In the genomic region with DNA sequence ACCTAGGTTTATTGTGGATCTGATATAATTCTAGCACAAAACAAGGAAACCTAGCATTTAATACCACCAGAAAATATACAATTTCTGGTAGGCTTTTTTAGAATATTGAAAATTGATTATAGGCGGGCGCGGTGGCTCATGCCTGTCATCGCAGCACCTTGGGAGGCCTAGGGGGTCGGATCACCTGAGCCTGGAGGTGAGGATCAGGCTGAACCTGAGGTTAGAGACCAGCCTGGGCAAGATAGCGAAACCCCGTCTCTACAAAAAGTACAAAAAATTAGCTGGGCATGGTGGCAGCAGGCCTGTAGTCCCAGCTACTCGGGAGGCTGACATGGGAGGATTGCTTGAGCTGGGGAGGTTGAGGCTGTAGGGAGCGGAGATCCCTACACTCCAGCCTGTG, we compare ENCODE assay signal across 8 cellular contexts. TPM values are rescaled to one million over a fixed set of nuclear protein-coding genes. Genes with fewer than 3 reads are reported as not detected.
DNase-seq lines count a peak whose midpoint lies in the region; ATAC-seq and TF ChIP-seq lines count a peak whose summit lies in the region.

No MANE protein-coding gene starts in this region.

- peak; percentile 36 for DNase-seq in GM12865 (ENCODE audit: low read depth)
- no peak for DNase-seq in SJSA1 (ENCODE audit: low read depth in 1 of 2, low spot score in 2 of 2)
- no peak for DNase-seq in fibroblast of mammary gland (ENCODE audit: low read depth)
- DNase-seq in retinal pigment epithelial cell (ENCODE audit: low read depth): no peak
- DNase-seq in middle frontal gyrus (ENCODE audit: extremely low spot score, low spot score): no peak
- no peak for DNase-seq in NCI-H1092 (lab: John Stamatoyannopoulos, UW)
- no peak for DNase-seq in CD1c-positive myeloid dendritic cell (ENCODE audit: extremely low spot score)

- TF ChIP-seq CTCF in GM12865 (IDR thresholded peaks at IDR 0.05; ENCODE audit: insufficient read depth, low read depth, low read length, missing control alignments) (no peak), fibroblast of mammary gland (conservative IDR thresholded peaks at IDR 0.05; ENCODE audit: control insufficient read depth, insufficient read depth, low read depth, low read length) (no peak), retinal pigment epithelial cell (conservative IDR thresholded peaks at IDR 0.05; ENCODE audit: low read depth, low read length) (no peak)

- H3K4me3 ChIP-seq in GM12865 (ENCODE audit: low read depth, low read length) (peak overlapping the region; percentile 98), SJSA1 (peak overlapping the region; percentile 64), fibroblast of mammary gland (ENCODE audit: control insufficient read depth, low read depth, low read length) (peak overlapping the region; percentile 78), retinal pigment epithelial cell (ENCODE audit: low read length) (peak overlapping the region; percentile 75)

- H3K36me3 ChIP-seq in SJSA1: peaks cover 7% of the 10 kb centered on the region; the same call in 1 of the 2 replicates

- peak overlapping the region; percentile 67 for H3K27ac ChIP-seq in SJSA1

- H3K27me3 ChIP-seq in SJSA1 (replicated peaks): peaks cover under 1% of the 10 kb centered on the region; the same call in 1 of the 2 replicates

- ATAC-seq in GM18909 (IDR thresholded peaks at IDR 0.05; ENCODE audit: poor library complexity, unreplicated experiment): no peak

- peaks cover 6% of the 10 kb centered on the region for H3K4me1 ChIP-seq in SJSA1 (replicated peaks)

- H3K9me3 ChIP-seq in SJSA1 (replicated peaks): no peaks in the 10 kb centered on the region

RNA-seq across cellular contexts. Expression of a gene that starts 0.9 kb away (rescaled TPM):
- total RNA-seq in SJSA1 (2014; rRNA removed; shearing (Covaris generic)): 32.0 and 45.5 TPM in 2 replicates
